8 cellular contexts compared by ENCODE assay signal in genomic region chr2:128304715-128305554, GRCh38. TPM values are rescaled to one million over a fixed set of nuclear protein-coding genes. Genes with fewer than 3 reads are reported as not detected.
DNase-seq lines count a peak whose midpoint lies in the region; ATAC-seq and TF ChIP-seq lines count a peak whose summit lies in the region.

No MANE protein-coding gene starts in this region.

- H3K4me1 ChIP-seq in muscle layer of duodenum (ENCODE audit: control insufficient read depth in 1 of 2, insufficient read depth in 2 of 2, low read length in 2 of 2), result peaks cover 38 to 89% of the 10 kb centered on the region in 2 donors

- TF ChIP-seq CTCF in HFFc6 (IDR thresholded peaks at IDR 0.05), result peak; percentile 12; the same call in 1 of the 2 replicates

- H3K9me3 Mint-ChIP-seq in HFFc6, result no peaks in the 10 kb centered on the region
- H3K9me3 Mint-ChIP-seq in activated CD8-positive, alpha-beta memory T cell treated with anti-CD3 and anti-CD28 coated beads, Interleukin-2, amount 10 ng/mL, durations not matched to agents 7 days and 5 days (ENCODE audit: low read depth), result no peaks in the 10 kb centered on the region

- ATAC-seq in activated CD8-positive, alpha-beta memory T cell treated with anti-CD3 and anti-CD28 coated beads, Interleukin-2, amount 10 ng/mL, durations not matched to agents 7 days and 5 days, result no peak
- ATAC-seq in activated CD4-positive, CD25-positive, alpha-beta regulatory T cell treated with anti-CD3 and anti-CD28 coated beads, Interleukin-2, amount 50 U/mL, for 24 hours, result no peak
- ATAC-seq in GM18520 (IDR thresholded peaks at IDR 0.05; ENCODE audit: unreplicated experiment), result no peak

- H3K27ac ChIP-seq in epithelial cell of prostate, result peak overlapping the region; percentile 98
- H3K27ac ChIP-seq in muscle layer of duodenum (ENCODE audit: low read length), result peak overlapping the region; percentile 34

- H3K4me3 Mint-ChIP-seq in HFFc6, result peak overlapping the region; percentile 57
- H3K4me3 Mint-ChIP-seq in activated CD8-positive, alpha-beta memory T cell treated with anti-CD3 and anti-CD28 coated beads, Interleukin-2, amount 10 ng/mL, durations not matched to agents 7 days and 5 days, result no peak overlapping the region

- H3K4me1 Mint-ChIP-seq in HFFc6 (ENCODE audit: low read depth), result peaks cover 69% of the 10 kb centered on the region
- H3K4me1 Mint-ChIP-seq in activated CD8-positive, alpha-beta memory T cell treated with anti-CD3 and anti-CD28 coated beads, Interleukin-2, amount 10 ng/mL, durations not matched to agents 7 days and 5 days, result no peaks in the 10 kb centered on the region

- peaks cover 1% of the 10 kb centered on the region; the same call in 1 of the 2 replicates for H3K27me3 Mint-ChIP-seq in HFFc6 (ENCODE audit: insufficient read depth)
- H3K27me3 Mint-ChIP-seq in activated CD8-positive, alpha-beta memory T cell treated with anti-CD3 and anti-CD28 coated beads, Interleukin-2, amount 10 ng/mL, durations not matched to agents 7 days and 5 days, result no peaks in the 10 kb centered on the region

- no peaks in the 10 kb centered on the region for H3K36me3 ChIP-seq in muscle layer of duodenum (ENCODE audit: control insufficient read depth in 1 of 2, insufficient read depth in 2 of 2, low read length in 2 of 2)

- no peak overlapping the region for H3K4me3 ChIP-seq in muscle layer of duodenum (ENCODE audit: low read depth in 1 of 2, low read length in 2 of 2)

- no peaks in the 10 kb centered on the region for H3K27me3 ChIP-seq in muscle layer of duodenum (ENCODE audit: low read depth, low read length)

- peak; percentile 92 for DNase-seq in HFFc6
- DNase-seq in NCI-H774 (lab: John Stamatoyannopoulos, UW), result peak; percentile 42
- DNase-seq in epithelial cell of prostate (ENCODE audit: low read depth, low spot score), result peak; percentile 100
- DNase-seq in activated gamma-delta T cell (lab: John Stamatoyannopoulos, UW), result no peak
- no peak for DNase-seq in activated CD8-positive, alpha-beta memory T cell treated with anti-CD3 and anti-CD28 coated beads, Interleukin-2, amount 10 ng/mL, durations not matched to agents 7 days and 5 days

- H3K9me3 ChIP-seq in muscle layer of duodenum (ENCODE audit: control insufficient read depth in 1 of 2, low read length in 2 of 2), result no peaks in the 10 kb centered on the region

- H3K27ac Mint-ChIP-seq in HFFc6, result peak overlapping the region; percentile 98
- H3K27ac Mint-ChIP-seq in activated CD8-positive, alpha-beta memory T cell treated with anti-CD3 and anti-CD28 coated beads, Interleukin-2, amount 10 ng/mL, durations not matched to agents 7 days and 5 days, result no peak overlapping the region

- CTCF ChIA-PET in activated CD8-positive, alpha-beta memory T cell treated with anti-CD3 and anti-CD28 coated beads, Interleukin-2, amount 10 ng/mL, durations not matched to agents 7 days and 5 days (lab: Charles Lee), result no interaction called here

- H3K36me3 Mint-ChIP-seq in HFFc6 (ENCODE audit: low read depth), result peaks cover 4% of the 10 kb centered on the region; the same call in 1 of the 2 replicates
- H3K36me3 Mint-ChIP-seq in activated CD8-positive, alpha-beta memory T cell treated with anti-CD3 and anti-CD28 coated beads, Interleukin-2, amount 10 ng/mL, durations not matched to agents 7 days and 5 days, result no peaks in the 10 kb centered on the region

RNA-seq across cellular contexts. Expression of gene HS6ST1, which starts 13.7 kb away (rescaled TPM):
- total RNA-seq in HFFc6 (2021; fragmentation: NEBNext Ultra II Directional; extraction: Animal tissue kit (Norgen Biotek cat#: 25700)), result 10 to 100 TPM; 18.5 to 27.2 (median 24.3) TPM
- total RNA-seq in activated CD8-positive, alpha-beta memory T cell treated with anti-CD3 and anti-CD28 coated beads, Interleukin-2, amount 10 ng/mL, durations not matched to agents 7 days and 5 days, result 1 to 10 TPM; 7.0 to 8.6 TPM

Comparison
In these comparisons a context has a peak if more than half of its experiments do, and no peak if none do; other contexts are left out.
1. DNase-seq: peak in HFFc6 (single experiment), NCI-H774 (single experiment) and epithelial cell of prostate (single experiment); none in activated gamma-delta T cell (single experiment) and activated CD8-positive, alpha-beta memory T cell treated with anti-CD3 and anti-CD28 coated beads, Interleukin-2, amount 10 ng/mL, durations not matched to agents 7 days and 5 days (single experiment).